ENCODE assay signal across 23 cellular contexts in genomic region chr21:34558960-34559631, GRCh38. TPM values are rescaled to one million over a fixed set of nuclear protein-coding genes. Genes with fewer than 3 reads are reported as not detected.
DNase-seq lines count a peak whose midpoint lies in the region; ATAC-seq and TF ChIP-seq lines count a peak whose summit lies in the region.
"Had no signal": no experiment of that assay in that cellular context is flagged by ENCODE, and none has a peak within 500 bp of the region (broad histone marks: within the 10 kb centered on the region; RNA-seq: fewer than 3 reads in every experiment).

No MANE protein-coding gene starts in this region.

- no peak overlapping the region for H3K4me3 Mint-ChIP-seq in osteocyte (ENCODE audit: unreplicated experiment)
- H3K4me3 Mint-ChIP-seq: activated naive CD4-positive, alpha-beta T cell treated with anti-CD3 and anti-CD28 coated beads, Interleukin-2, amount 50 U/mL, for 24 hours; activated T-helper 17 cell treated with anti-CD3 and anti-CD28 coated beads, Interleukin-2, amount 50 U/mL, for 72 hours; effector memory CD8-positive, alpha-beta T cell had no signal

- H3K9me3 Mint-ChIP-seq in osteocyte (ENCODE audit: unreplicated experiment) = peaks cover 10% of the 10 kb centered on the region
- H3K9me3 Mint-ChIP-seq: activated naive CD4-positive, alpha-beta T cell treated with anti-CD3 and anti-CD28 coated beads, Interleukin-2, amount 50 U/mL, for 24 hours had no signal

- H3K36me3 Mint-ChIP-seq in osteocyte (ENCODE audit: unreplicated experiment) = no peaks in the 10 kb centered on the region

- peaks cover 24% of the 10 kb centered on the region for H3K4me1 Mint-ChIP-seq in osteocyte (ENCODE audit: unreplicated experiment)
- H3K4me1 Mint-ChIP-seq: activated naive CD4-positive, alpha-beta T cell treated with anti-CD3 and anti-CD28 coated beads, Interleukin-2, amount 50 U/mL, for 24 hours had no signal

- no peak for TF ChIP-seq CTCF in osteocyte (IDR thresholded peaks at IDR 0.05)

- DNase-seq in COLO829 (ENCODE audit: low spot score) (peak; percentile 92), RPMI7951 (ENCODE audit: low read depth) (peak; percentile 60), dermis microvascular lymphatic vessel endothelial cell (ENCODE audit: low read depth in 2 of 2) (peak; percentile 27 to 36), osteocyte (ENCODE audit: extremely low spot score, unreplicated experiment) (no peak), NCI-H1092 treated with DMSO at 0.1 percent for 48 hours (lab: John Stamatoyannopoulos, UW) (no peak)
- DNase-seq in stimulated activated CD4-positive, alpha-beta T cell treated with anti-CD3 and anti-CD28 coated beads, Interleukin-15, amount 100 ng/mL, for 24 hours = no peak
- DNase-seq: aorta; effector memory CD8-positive, alpha-beta T cell; EL; H7; NCI-H1092; NCI-H1930; NCI-H345; OCI-M1; Right ventricle myocardium superior; stimulated activated CD8-positive, alpha-beta memory T cell treated with anti-CD3 and anti-CD28 coated beads, Interleukin-4, amount 100 ng/mL, for 48 hours; T-helper 9 cell; uterus had no signal

- H3K27ac Mint-ChIP-seq in osteocyte (ENCODE audit: unreplicated experiment) = peak overlapping the region; percentile 28
- H3K27ac Mint-ChIP-seq: activated naive CD4-positive, alpha-beta T cell treated with anti-CD3 and anti-CD28 coated beads, Interleukin-2, amount 50 U/mL, for 24 hours; activated T-helper 17 cell treated with anti-CD3 and anti-CD28 coated beads, Interleukin-2, amount 50 U/mL, for 72 hours; effector memory CD8-positive, alpha-beta T cell had no signal

- ATAC-seq in GM19463 (IDR thresholded peaks at IDR 0.05; ENCODE audit: unreplicated experiment) = no peak
- ATAC-seq: activated T-helper 17 cell treated with anti-CD3 and anti-CD28 coated beads, Interleukin-2, amount 50 U/mL, for 72 hours; effector memory CD8-positive, alpha-beta T cell had no signal

- no peaks in the 10 kb centered on the region for H3K27me3 Mint-ChIP-seq in osteocyte (ENCODE audit: unreplicated experiment)
- H3K27me3 Mint-ChIP-seq: activated naive CD4-positive, alpha-beta T cell treated with anti-CD3 and anti-CD28 coated beads, Interleukin-2, amount 50 U/mL, for 24 hours; activated T-helper 17 cell treated with anti-CD3 and anti-CD28 coated beads, Interleukin-2, amount 50 U/mL, for 72 hours; effector memory CD8-positive, alpha-beta T cell had no signal

RNA-seq across cellular contexts. Expression of gene KCNE1, which starts 47.1 kb away (rescaled TPM):
- total RNA-seq in RPMI7951 (2014; rRNA removed; shearing (Covaris generic)) = not detected in 2 replicates
- total RNA-seq in dermis microvascular lymphatic vessel endothelial cell = under 0.01 and 0.13 TPM in 2 replicates
- total RNA-seq in osteocyte = 0.44 and 0.59 TPM in 2 replicates
- total RNA-seq: kidney epithelial cell, LHCN-M2 had no signal

RNA-seq across cellular contexts. Expression of gene RCAN1, which starts 55.8 kb away (rescaled TPM):
- 39.7 and 43.9 TPM in 2 replicates for total RNA-seq in RPMI7951 (2014; rRNA removed; shearing (Covaris generic))
- total RNA-seq in dermis microvascular lymphatic vessel endothelial cell (24.9 and 35.9 TPM in 2 replicates), osteocyte (61.5 and 68.5 TPM in 2 replicates)

Comparison
In these comparisons a context has a peak if more than half of its experiments do, and no peak if none do; other contexts are left out.
1. DNase-seq: peak in COLO829 (single experiment), RPMI7951 (single experiment) and dermis microvascular lymphatic vessel endothelial cell (2 of 2); none in osteocyte (single experiment), NCI-H1092 treated with DMSO at 0.1 percent for 48 hours (single experiment) and stimulated activated CD4-positive, alpha-beta T cell treated with anti-CD3 and anti-CD28 coated beads, Interleukin-15, amount 100 ng/mL, for 24 hours (single experiment).